ENCODE assay signal across 9 cellular contexts in genomic region chr19:39156230-39156890, GRCh38. TPM values are rescaled to one million over a fixed set of nuclear protein-coding genes. Genes with fewer than 3 reads are reported as not detected.
DNase-seq lines count a peak whose midpoint lies in the region; ATAC-seq and TF ChIP-seq lines count a peak whose summit lies in the region.
"Had no signal": no experiment of that assay in that cellular context is flagged by ENCODE, and none has a peak within 500 bp of the region (broad histone marks: within the 10 kb centered on the region; RNA-seq: fewer than 3 reads in every experiment).

No MANE protein-coding gene starts in this region.

- no TSS peak for BruUV-seq in A673 (replicated peaks; lab: Mats Ljungman, UMichigan)

- DNase-seq in activated CD8-positive, alpha-beta T cell treated with anti-CD3 and anti-CD28 coated beads for 36 hours: peak; percentile 20
- no peak for DNase-seq in activated CD8-positive, alpha-beta T cell treated with anti-CD3 and anti-CD28 coated beads, Interleukin-2, amount 10 ng/mL, durations not matched to agents 7 days and 5 days
- DNase-seq in brain microvascular endothelial cell (peak; percentile 8), right lobe of liver (peak in 2 of 3 donors; percentile 38 to 47), upper lobe of right lung (no peak), A673 (ENCODE audit: low spot score) (no peak), substantia nigra (lab: John Stamatoyannopoulos, UW) (no peak)
- no peak for DNase-seq in activated naive CD4-positive, alpha-beta T cell (lab: John Stamatoyannopoulos, UW)

- H3K27ac ChIP-seq in brain microvascular endothelial cell (no peak overlapping the region), right lobe of liver (no peak overlapping the region), upper lobe of right lung (no peak overlapping the region), A673 (ENCODE audit: low read depth, low read length, poor library complexity, severe bottlenecking) (no peak overlapping the region), substantia nigra (ENCODE audit: low read depth, low read length, poor library complexity, severe bottlenecking) (no peak overlapping the region)
- H3K27ac ChIP-seq: SJSA1 had no signal

- no peak for TF ChIP-seq POLR2A in right lobe of liver (IDR thresholded peaks at IDR 0.05)

- in situ Hi-C loops in brain microvascular endothelial cell (cut with HindIII; ENCODE audit: low pct_ligation_motif_present, low sequenced_read_pairs): no loop called here

- peaks cover 16% of the 10 kb centered on the region for H3K4me1 Mint-ChIP-seq in activated CD8-positive, alpha-beta T cell treated with anti-CD3 and anti-CD28 coated beads for 36 hours (ENCODE audit: low read depth)
- H3K4me1 Mint-ChIP-seq in activated CD8-positive, alpha-beta T cell treated with anti-CD3 and anti-CD28 coated beads, Interleukin-2, amount 10 ng/mL, durations not matched to agents 7 days and 5 days (ENCODE audit: low read depth): peaks cover 34% of the 10 kb centered on the region

- H3K4me3 ChIP-seq in brain microvascular endothelial cell (ENCODE audit: low read depth, low read length) (peak overlapping the region; percentile 37), right lobe of liver (no peak overlapping the region), upper lobe of right lung (no peak overlapping the region), A673 (ENCODE audit: low read depth, low read length, poor library complexity, severe bottlenecking) (no peak overlapping the region)
- H3K4me3 ChIP-seq: SJSA1 had no signal

- H3K36me3 Mint-ChIP-seq in activated CD8-positive, alpha-beta T cell treated with anti-CD3 and anti-CD28 coated beads for 36 hours (ENCODE audit: low read depth): no peaks in the 10 kb centered on the region
- H3K36me3 Mint-ChIP-seq in activated CD8-positive, alpha-beta T cell treated with anti-CD3 and anti-CD28 coated beads, Interleukin-2, amount 10 ng/mL, durations not matched to agents 7 days and 5 days (ENCODE audit: low read depth): no peaks in the 10 kb centered on the region

- H3K27me3 Mint-ChIP-seq in activated CD8-positive, alpha-beta T cell treated with anti-CD3 and anti-CD28 coated beads for 36 hours: no peaks in the 10 kb centered on the region
- H3K27me3 Mint-ChIP-seq in activated CD8-positive, alpha-beta T cell treated with anti-CD3 and anti-CD28 coated beads, Interleukin-2, amount 10 ng/mL, durations not matched to agents 7 days and 5 days (ENCODE audit: low read depth): no peaks in the 10 kb centered on the region

- no peak overlapping the region for H3K4me3 Mint-ChIP-seq in activated CD8-positive, alpha-beta T cell treated with anti-CD3 and anti-CD28 coated beads for 36 hours
- H3K4me3 Mint-ChIP-seq in activated CD8-positive, alpha-beta T cell treated with anti-CD3 and anti-CD28 coated beads, Interleukin-2, amount 10 ng/mL, durations not matched to agents 7 days and 5 days: no peak overlapping the region

- POLR2A ChIA-PET in activated CD8-positive, alpha-beta T cell treated with anti-CD3 and anti-CD28 coated beads for 36 hours (lab: Charles Lee): interaction anchor here (0.9 kb wide), 1 partner anchor 11 kb away, joined by 3 read pairs; no protein-coding TSS in a partner anchor
- POLR2A ChIA-PET in activated CD8-positive, alpha-beta T cell treated with anti-CD3 and anti-CD28 coated beads, Interleukin-2, amount 10 ng/mL, durations not matched to agents 7 days and 5 days (lab: Charles Lee): no interaction called here
- POLR2A ChIA-PET in A673 (lab: Charles Lee; ENCODE audit: low non-redundant PET): interaction anchor here (0.6 kb wide), 1 partner anchor 376 kb away, joined by 3 read pairs; no protein-coding TSS in a partner anchor

- no peak for TF ChIP-seq CTCF in activated CD8-positive, alpha-beta T cell treated with anti-CD3 and anti-CD28 coated beads for 36 hours (IDR thresholded peaks at IDR 0.05)
- TF ChIP-seq CTCF in brain microvascular endothelial cell (IDR thresholded peaks at IDR 0.05; ENCODE audit: low read depth, low read length, missing control alignments) (no peak), right lobe of liver (IDR thresholded peaks at IDR 0.05) (no peak), upper lobe of right lung (IDR thresholded peaks at IDR 0.05) (no peak), A673 (conservative IDR thresholded peaks at IDR 0.05; ENCODE audit: low read depth, low read length) (no peak)

- WGBS in right lobe of liver (ENCODE audit: insufficient coverage, low coverage, low lambda C conversion rate, missing lambda C conversion rate): 26% methylated on average over 6 of the region's 17 CpGs

- ATAC-seq in activated CD8-positive, alpha-beta T cell treated with anti-CD3 and anti-CD28 coated beads for 36 hours: peak; percentile 55
- ATAC-seq in activated CD8-positive, alpha-beta T cell treated with anti-CD3 and anti-CD28 coated beads, Interleukin-2, amount 10 ng/mL, durations not matched to agents 7 days and 5 days: no peak
- ATAC-seq in right lobe of liver: peak; percentile 9 to 56 (median 40)
- ATAC-seq in upper lobe of right lung: peak; percentile 11

- H3K36me3 ChIP-seq in brain microvascular endothelial cell (replicated peaks) (no peaks in the 10 kb centered on the region), right lobe of liver (no peaks in the 10 kb centered on the region), upper lobe of right lung (no peaks in the 10 kb centered on the region), A673 (ENCODE audit: insufficient read depth, low read length, poor library complexity, severe bottlenecking) (no peaks in the 10 kb centered on the region)

- H3K9me3 Mint-ChIP-seq in activated CD8-positive, alpha-beta T cell treated with anti-CD3 and anti-CD28 coated beads for 36 hours: no peaks in the 10 kb centered on the region
- no peaks in the 10 kb centered on the region for H3K9me3 Mint-ChIP-seq in activated CD8-positive, alpha-beta T cell treated with anti-CD3 and anti-CD28 coated beads, Interleukin-2, amount 10 ng/mL, durations not matched to agents 7 days and 5 days (ENCODE audit: insufficient read depth)

- H3K4me1 ChIP-seq in right lobe of liver: peaks cover 0 to 31% (median 6%) of the 10 kb centered on the region in 4 donors
- H3K4me1 ChIP-seq in upper lobe of right lung: peaks cover 51% of the 10 kb centered on the region
- no peaks in the 10 kb centered on the region for H3K4me1 ChIP-seq in A673 (ENCODE audit: insufficient read depth, low read length, poor library complexity, severe bottlenecking)

- CTCF ChIA-PET in activated CD8-positive, alpha-beta T cell treated with anti-CD3 and anti-CD28 coated beads for 36 hours (lab: Charles Lee): interaction anchor here (1.3 kb wide), 1 partner anchor 34 kb away, joined by 3 read pairs; no protein-coding TSS in a partner anchor
- CTCF ChIA-PET in activated CD8-positive, alpha-beta T cell treated with anti-CD3 and anti-CD28 coated beads, Interleukin-2, amount 10 ng/mL, durations not matched to agents 7 days and 5 days (lab: Charles Lee): no interaction called here
- CTCF ChIA-PET in A673 (lab: Charles Lee): no interaction called here

- H3K27me3 ChIP-seq in brain microvascular endothelial cell (replicated peaks) (no peaks in the 10 kb centered on the region), right lobe of liver (no peaks in the 10 kb centered on the region), upper lobe of right lung (no peaks in the 10 kb centered on the region), A673 (replicated peaks; ENCODE audit: insufficient read depth, low read depth, low read length, poor library complexity) (no peaks in the 10 kb centered on the region)
- H3K27me3 ChIP-seq: SJSA1 had no signal

- H3K9me3 ChIP-seq in right lobe of liver (no peaks in the 10 kb centered on the region), upper lobe of right lung (no peaks in the 10 kb centered on the region), A673 (ENCODE audit: low read depth, low read length, poor library complexity, severe bottlenecking) (no peaks in the 10 kb centered on the region)
- H3K9me3 ChIP-seq: SJSA1 had no signal

- no peak overlapping the region for H3K27ac Mint-ChIP-seq in activated CD8-positive, alpha-beta T cell treated with anti-CD3 and anti-CD28 coated beads for 36 hours
- H3K27ac Mint-ChIP-seq in activated CD8-positive, alpha-beta T cell treated with anti-CD3 and anti-CD28 coated beads, Interleukin-2, amount 10 ng/mL, durations not matched to agents 7 days and 5 days: no peak overlapping the region

- intact Hi-C loops in activated CD8-positive, alpha-beta T cell treated with anti-CD3 and anti-CD28 coated beads for 36 hours (cut with micrococcal nuclease): no loop called here
- intact Hi-C loops in right lobe of liver (cut with DNase I) (no loop called here), upper lobe of right lung (cut with DNase I) (no loop called here), A673 (cut with micrococcal nuclease; ENCODE audit: unreplicated experiment) (no loop called here)

RNA-seq across cellular contexts. Expression of gene PAK4, which starts 30.8 kb away (rescaled TPM):
- 10 to 100 TPM in 1 of 2 experiments, 1 to 10 TPM in 1; 9.8 to 11.5 TPM for total RNA-seq in activated CD8-positive, alpha-beta T cell treated with anti-CD3 and anti-CD28 coated beads for 36 hours
- 10 to 100 TPM; 15.3 to 18.2 TPM for total RNA-seq in activated CD8-positive, alpha-beta T cell treated with anti-CD3 and anti-CD28 coated beads, Interleukin-2, amount 10 ng/mL, durations not matched to agents 7 days and 5 days
- 10 to 100 TPM; 11.4 to 16.6 (median 14.7) TPM for total RNA-seq in right lobe of liver
- 72.8 TPM for total RNA-seq in upper lobe of right lung
- total RNA-seq in A673 (2021): 55.2 and 59.0 TPM in 2 replicates

RNA-seq across cellular contexts. Expression of gene NCCRP1, which starts 40.4 kb away (rescaled TPM):
- not detected for total RNA-seq in activated CD8-positive, alpha-beta T cell treated with anti-CD3 and anti-CD28 coated beads for 36 hours
- total RNA-seq in activated CD8-positive, alpha-beta T cell treated with anti-CD3 and anti-CD28 coated beads, Interleukin-2, amount 10 ng/mL, durations not matched to agents 7 days and 5 days: not detected
- total RNA-seq in right lobe of liver: not detected
- 0.46 TPM for total RNA-seq in upper lobe of right lung
- total RNA-seq in A673 (2021): not detected in 2 replicates
- total RNA-seq: SJSA1 had no signal

RNA-seq across cellular contexts. Expression of gene SYCN, which starts 47.7 kb away (rescaled TPM):
- total RNA-seq in activated CD8-positive, alpha-beta T cell treated with anti-CD3 and anti-CD28 coated beads for 36 hours: not detected
- total RNA-seq in activated CD8-positive, alpha-beta T cell treated with anti-CD3 and anti-CD28 coated beads, Interleukin-2, amount 10 ng/mL, durations not matched to agents 7 days and 5 days: not detected
- total RNA-seq in right lobe of liver: not detected
- not detected for total RNA-seq in upper lobe of right lung
- not detected in 2 replicates for total RNA-seq in A673 (2021)
- total RNA-seq: SJSA1 had no signal

Comparison
In these comparisons a context has a peak if more than half of its experiments do, and no peak if none do; other contexts are left out.
1. DNase-seq: peak in activated CD8-positive, alpha-beta T cell treated with anti-CD3 and anti-CD28 coated beads for 36 hours (single experiment), brain microvascular endothelial cell (single experiment) and right lobe of liver (2 of 3); none in activated CD8-positive, alpha-beta T cell treated with anti-CD3 and anti-CD28 coated beads, Interleukin-2, amount 10 ng/mL, durations not matched to agents 7 days and 5 days (single experiment), upper lobe of right lung (single experiment), A673 (single experiment), substantia nigra (0 of 49) and activated naive CD4-positive, alpha-beta T cell (0 of 4).